1 cellular context compared by ENCODE assay signal in genomic region chr3:181298421-181298820, GRCh38.
TF ChIP-seq lines count a peak whose summit lies in the region.

No MANE protein-coding gene starts in this region.

TF ChIP-seq in IMR-90, 13 proteins besides CTCF, POLR2A, EP300 and RAD21:
- TF ChIP-seq, protein P1, sequence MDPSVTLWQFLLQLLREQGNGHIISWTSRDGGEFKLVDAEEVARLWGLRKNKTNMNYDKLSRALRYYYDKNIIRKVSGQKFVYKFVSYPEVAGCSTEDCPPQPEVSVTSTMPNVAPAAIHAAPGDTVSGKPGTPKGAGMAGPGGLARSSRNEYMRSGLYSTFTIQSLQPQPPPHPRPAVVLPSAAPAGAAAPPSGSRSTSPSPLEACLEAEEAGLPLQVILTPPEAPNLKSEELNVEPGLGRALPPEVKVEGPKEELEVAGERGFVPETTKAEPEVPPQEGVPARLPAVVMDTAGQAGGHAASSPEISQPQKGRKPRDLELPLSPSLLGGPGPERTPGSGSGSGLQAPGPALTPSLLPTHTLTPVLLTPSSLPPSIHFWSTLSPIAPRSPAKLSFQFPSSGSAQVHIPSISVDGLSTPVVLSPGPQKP (IDR thresholded peaks at IDR 0.05; ENCODE audit: borderline replicate concordance, low read depth, low read length): no peak
- TF ChIP-seq, protein P2, sequence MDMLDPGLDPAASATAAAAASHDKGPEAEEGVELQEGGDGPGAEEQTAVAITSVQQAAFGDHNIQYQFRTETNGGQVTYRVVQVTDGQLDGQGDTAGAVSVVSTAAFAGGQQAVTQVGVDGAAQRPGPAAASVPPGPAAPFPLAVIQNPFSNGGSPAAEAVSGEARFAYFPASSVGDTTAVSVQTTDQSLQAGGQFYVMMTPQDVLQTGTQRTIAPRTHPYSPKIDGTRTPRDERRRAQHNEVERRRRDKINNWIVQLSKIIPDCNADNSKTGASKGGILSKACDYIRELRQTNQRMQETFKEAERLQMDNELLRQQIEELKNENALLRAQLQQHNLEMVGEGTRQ (IDR thresholded peaks at IDR 0.05; ENCODE audit: low read depth, low read length): no peak
- TF ChIP-seq BHLHE40 (IDR thresholded peaks at IDR 0.05; ENCODE audit: low read depth, low read length) (no peak), RCOR1 (IDR thresholded peaks at IDR 0.05; ENCODE audit: insufficient replicate concordance, low read length) (no peak), SMC3 (IDR thresholded peaks at IDR 0.05; ENCODE audit: low read depth, low read length) (no peak), MAFK (IDR thresholded peaks at IDR 0.05; ENCODE audit: low read depth, low read length) (no peak), FOS (IDR thresholded peaks at IDR 0.05; ENCODE audit: low read depth, low read length) (no peak), NFE2L2 (IDR thresholded peaks at IDR 0.05; ENCODE audit: low read depth, low read length) (no peak), MXI1 (IDR thresholded peaks at IDR 0.05; ENCODE audit: borderline replicate concordance, low read depth, low read length) (no peak), CHD1 (IDR thresholded peaks at IDR 0.05; ENCODE audit: low read depth, low read length) (no peak), MAZ (IDR thresholded peaks at IDR 0.05; ENCODE audit: borderline replicate concordance, low read depth, low read length) (no peak), CEBPB (IDR thresholded peaks at IDR 0.05; ENCODE audit: low read depth, low read length) (no peak), RFX5 (IDR thresholded peaks at IDR 0.05; ENCODE audit: low read depth, low read length) (no peak)
